Comparison of ENCODE assay signal across 9 cellular contexts in genomic region chr4:99893029-99893428, GRCh38. TPM values are rescaled to one million over a fixed set of nuclear protein-coding genes. Genes with fewer than 3 reads are reported as not detected.
DNase-seq lines count a peak whose midpoint lies in the region; ATAC-seq, FAIRE-seq and TF ChIP-seq lines count a peak whose summit lies in the region.
"Had no signal": no experiment of that assay in that cellular context is flagged by ENCODE, and none has a peak within 500 bp of the region (broad histone marks: within the 10 kb centered on the region; RNA-seq: fewer than 3 reads in every experiment).

No MANE protein-coding gene starts in this region.

- peaks cover 48% of the 10 kb centered on the region for H3K79me2 ChIP-seq in keratinocyte (ENCODE audit: control insufficient read depth, insufficient read depth, low read length)

- peak overlapping the region; percentile 95 for H3K27ac Mint-ChIP-seq in activated naive CD4-positive, alpha-beta T cell treated with anti-CD3 and anti-CD28 coated beads, Interleukin-2, amount 10 ng/mL, durations not matched to agents 7 days and 5 days
- peak overlapping the region; percentile 89 for H3K27ac Mint-ChIP-seq in activated naive CD8-positive, alpha-beta T cell treated with anti-CD3 and anti-CD28 coated beads for 36 hours

- H3K9ac ChIP-seq in keratinocyte (ENCODE audit: control insufficient read depth, extremely low read depth, insufficient read depth, low read length): peak overlapping the region; percentile 90

- no peaks in the 10 kb centered on the region for H3K9me1 ChIP-seq in keratinocyte (ENCODE audit: control insufficient read depth, extremely low read depth, insufficient read depth, low read length)

- H3K27ac ChIP-seq in keratinocyte (ENCODE audit: control insufficient read depth, insufficient read depth, low read length): peak overlapping the region; percentile 89
- H3K27ac ChIP-seq in thymus (ENCODE audit: low read depth): no peak overlapping the region

- no peak overlapping the region for H2AFZ ChIP-seq in keratinocyte (ENCODE audit: control insufficient read depth, low read length)

- TF ChIP-seq CTCF in keratinocyte (optimal IDR thresholded peaks at IDR 0.05 in 1 of 3, IDR thresholded peaks at IDR 0.05 in 1 of 3, conservative IDR thresholded peaks at IDR 0.05 in 1 of 3; ENCODE audit: extremely low read depth in 1 of 3, insufficient read depth in 2 of 3, low read length in 3 of 3): no peak

- H3K4me2 ChIP-seq in keratinocyte (ENCODE audit: control insufficient read depth, extremely low read depth, insufficient read depth, low read depth, low read length): peak overlapping the region; percentile 92

- DNase-seq in activated naive CD4-positive, alpha-beta T cell treated with anti-CD3 and anti-CD28 coated beads, Interleukin-2, amount 10 ng/mL, durations not matched to agents 7 days and 5 days: no peak
- DNase-seq in activated naive CD4-positive, alpha-beta T cell treated with Interleukin-2 at 50 U/mL for 16 hours: no peak
- DNase-seq in activated naive CD8-positive, alpha-beta T cell treated with anti-CD3 and anti-CD28 coated beads for 36 hours: no peak
- DNase-seq in keratinocyte (ENCODE audit: low read depth, low spot score) (no peak), NCI-H2081 (lab: John Stamatoyannopoulos, UW) (no peak), hippocampal formation (lab: John Stamatoyannopoulos, UW) (no peak)

- dilution Hi-C loops in keratinocyte (cut with MboI; ENCODE audit: extremely low pct_ligation_motif_present, low sequenced_read_pairs): no loop called here

- H3K9me3 ChIP-seq in keratinocyte (ENCODE audit: control insufficient read depth, low read depth, low read length) (no peaks in the 10 kb centered on the region), thymus (ENCODE audit: control insufficient read depth) (no peaks in the 10 kb centered on the region)

- peaks cover 48% of the 10 kb centered on the region for H3K4me1 Mint-ChIP-seq in activated naive CD4-positive, alpha-beta T cell treated with anti-CD3 and anti-CD28 coated beads, Interleukin-2, amount 10 ng/mL, durations not matched to agents 7 days and 5 days
- H3K4me1 Mint-ChIP-seq in activated naive CD8-positive, alpha-beta T cell treated with anti-CD3 and anti-CD28 coated beads for 36 hours: peaks cover 27% of the 10 kb centered on the region

- no peak for ATAC-seq in HG03520 (IDR thresholded peaks at IDR 0.05; ENCODE audit: unreplicated experiment)
- ATAC-seq: left lobe of liver had no signal

- FAIRE-seq in keratinocyte (lab: Jason Lieb, UNC): no peak

- 98% methylated on average over 8 of the region's 8 CpGs for WGBS in thymus

- H3K4me3 ChIP-seq in keratinocyte (ENCODE audit: control insufficient read depth in 2 of 3, extremely low read depth in 1 of 3, insufficient read depth in 2 of 3, low read depth in 1 of 3, low read length in 3 of 3): peak overlapping the region; percentile 90 to 93 (median 93)
- H3K4me3 ChIP-seq in thymus (ENCODE audit: low read length): peak overlapping the region; percentile 73

- H3K4me3 Mint-ChIP-seq in activated naive CD4-positive, alpha-beta T cell treated with anti-CD3 and anti-CD28 coated beads, Interleukin-2, amount 10 ng/mL, durations not matched to agents 7 days and 5 days: peak overlapping the region; percentile 93
- peak overlapping the region; percentile 97 for H3K4me3 Mint-ChIP-seq in activated naive CD8-positive, alpha-beta T cell treated with anti-CD3 and anti-CD28 coated beads for 36 hours

- H3K36me3 ChIP-seq in keratinocyte (ENCODE audit: control insufficient read depth in 2 of 2, extremely low read depth in 1 of 2, insufficient read depth in 2 of 2, low read length in 2 of 2): peaks cover 2 to 3% of the 10 kb centered on the region in 2 experiments
- no peaks in the 10 kb centered on the region for H3K36me3 ChIP-seq in thymus (ENCODE audit: control insufficient read depth, insufficient read depth)

- H3K36me3 Mint-ChIP-seq in activated naive CD4-positive, alpha-beta T cell treated with anti-CD3 and anti-CD28 coated beads, Interleukin-2, amount 10 ng/mL, durations not matched to agents 7 days and 5 days: peaks cover 22% of the 10 kb centered on the region
- H3K36me3 Mint-ChIP-seq in activated naive CD8-positive, alpha-beta T cell treated with anti-CD3 and anti-CD28 coated beads for 36 hours: peaks cover 13% of the 10 kb centered on the region

- H3K27me3 Mint-ChIP-seq in activated naive CD4-positive, alpha-beta T cell treated with anti-CD3 and anti-CD28 coated beads, Interleukin-2, amount 10 ng/mL, durations not matched to agents 7 days and 5 days: no peaks in the 10 kb centered on the region
- no peaks in the 10 kb centered on the region for H3K27me3 Mint-ChIP-seq in activated naive CD8-positive, alpha-beta T cell treated with anti-CD3 and anti-CD28 coated beads for 36 hours

- H3K9me3 Mint-ChIP-seq in activated naive CD4-positive, alpha-beta T cell treated with anti-CD3 and anti-CD28 coated beads, Interleukin-2, amount 10 ng/mL, durations not matched to agents 7 days and 5 days: no peaks in the 10 kb centered on the region
- H3K9me3 Mint-ChIP-seq in activated naive CD8-positive, alpha-beta T cell treated with anti-CD3 and anti-CD28 coated beads for 36 hours: no peaks in the 10 kb centered on the region

- CTCF ChIA-PET in activated naive CD4-positive, alpha-beta T cell treated with anti-CD3 and anti-CD28 coated beads, Interleukin-2, amount 10 ng/mL, durations not matched to agents 7 days and 5 days (lab: Charles Lee): no interaction called here

- H4K20me1 ChIP-seq in keratinocyte (ENCODE audit: control insufficient read depth, extremely low read depth, insufficient read depth, low read length): no peaks in the 10 kb centered on the region

- H3K27me3 ChIP-seq in keratinocyte (ENCODE audit: control insufficient read depth, extremely low read depth, insufficient read depth, low read length): no peaks in the 10 kb centered on the region
- no peaks in the 10 kb centered on the region for H3K27me3 ChIP-seq in thymus (ENCODE audit: control insufficient read depth, insufficient read depth)

- H3K4me1 ChIP-seq in keratinocyte (ENCODE audit: control insufficient read depth, extremely low read depth, insufficient read depth, low read length) (peaks cover 8% of the 10 kb centered on the region), thymus (ENCODE audit: control insufficient read depth, insufficient read depth, low read length) (peaks cover 14% of the 10 kb centered on the region)

RNA-seq across cellular contexts. Expression of gene LAMTOR3, which starts 1.2 kb away (rescaled TPM):
- 10 to 100 TPM; 33.6 to 35.1 TPM for total RNA-seq in activated naive CD8-positive, alpha-beta T cell treated with anti-CD3 and anti-CD28 coated beads for 36 hours
- 51.5 to 92.2 TPM (median 78.9 TPM) in 3 replicates for polyA plus RNA-seq in keratinocyte
- polyA plus RNA-seq in keratinocyte (2011; ENCODE audit: low read depth): 9.4 TPM
- polyA plus RNA-seq in keratinocyte (2011; cell fraction: cytosol; rRNA removed): 59.9 and 136 TPM in 2 replicates
- polyA plus RNA-seq in keratinocyte (2011; cell fraction: nucleus; rRNA removed): 40.1 and 54.7 TPM in 2 replicates
- polyA plus RNA-seq in keratinocyte (2012; ENCODE audit: low replicate concordance): 35.9 and 65.9 TPM in 2 replicates
- polyA minus RNA-seq in keratinocyte: 5.0 to 35.9 TPM (median 28.5 TPM) in 3 replicates
- 19.0 TPM for polyA minus RNA-seq in keratinocyte (2011; cell fraction: cytosol; rRNA and poly(A)+ RNA removed)
- 6.4 and 16.9 TPM in 2 replicates for polyA minus RNA-seq in keratinocyte (2011; cell fraction: nucleus; rRNA and poly(A)+ RNA removed)
- polyA plus RNA-seq in thymus: 91.8 TPM

RNA-seq across cellular contexts. Expression of gene DNAJB14, which starts 53.4 kb away (rescaled TPM):
- total RNA-seq in activated naive CD8-positive, alpha-beta T cell treated with anti-CD3 and anti-CD28 coated beads for 36 hours: 10 to 100 TPM; 33.3 to 34.1 TPM
- polyA plus RNA-seq in keratinocyte (10.7 to 17.9 TPM (median 17.1 TPM) in 3 replicates), thymus (18.5 TPM)
- 54.1 TPM for polyA plus RNA-seq in keratinocyte (2011; ENCODE audit: low read depth)
- polyA plus RNA-seq in keratinocyte (2011; cell fraction: cytosol; rRNA removed): 5.5 and 7.8 TPM in 2 replicates
- polyA plus RNA-seq in keratinocyte (2011; cell fraction: nucleus; rRNA removed): 30.1 and 33.6 TPM in 2 replicates
- polyA plus RNA-seq in keratinocyte (2012; ENCODE audit: low replicate concordance): 32.6 and 33.5 TPM in 2 replicates
- polyA minus RNA-seq in keratinocyte: 1.2 to 28.1 TPM (median 19.5 TPM) in 3 replicates
- 27.0 TPM for polyA minus RNA-seq in keratinocyte (2011; cell fraction: cytosol; rRNA and poly(A)+ RNA removed)
- polyA minus RNA-seq in keratinocyte (2011; cell fraction: nucleus; rRNA and poly(A)+ RNA removed): 27.6 and 48.1 TPM in 2 replicates

RNA-seq across cellular contexts. Expression of gene H2AZ1, which starts 57.0 kb away (rescaled TPM):
- total RNA-seq in activated naive CD8-positive, alpha-beta T cell treated with anti-CD3 and anti-CD28 coated beads for 36 hours: 100 to 1,000 TPM; 735 to 794 TPM
- polyA plus RNA-seq in keratinocyte (169 to 452 TPM (median 419 TPM) in 3 replicates), thymus (263 TPM)
- polyA plus RNA-seq in keratinocyte (2011; ENCODE audit: low read depth): 320 TPM
- polyA plus RNA-seq in keratinocyte (2011; cell fraction: cytosol; rRNA removed): 194 and 267 TPM in 2 replicates
- polyA plus RNA-seq in keratinocyte (2011; cell fraction: nucleus; rRNA removed): 77.8 and 102 TPM in 2 replicates
- 252 and 432 TPM in 2 replicates for polyA plus RNA-seq in keratinocyte (2012; ENCODE audit: low replicate concordance)
- 40.0 to 225 TPM (median 97.8 TPM) in 3 replicates for polyA minus RNA-seq in keratinocyte
- 110 TPM for polyA minus RNA-seq in keratinocyte (2011; cell fraction: cytosol; rRNA and poly(A)+ RNA removed)
- polyA minus RNA-seq in keratinocyte (2011; cell fraction: nucleus; rRNA and poly(A)+ RNA removed): 22.7 and 27.8 TPM in 2 replicates
